ENCODE assay signal across 13 cellular contexts in genomic region chr2:240619506-240620148, GRCh38. TPM values are rescaled to one million over a fixed set of nuclear protein-coding genes. Genes with fewer than 3 reads are reported as not detected.
A peak's percentile ranks its signal among the peaks of the same experiment; 100 is the strongest.
DNase-seq lines count a peak whose midpoint lies in the region; ATAC-seq, FAIRE-seq and TF ChIP-seq lines count a peak whose summit lies in the region.
"Had no signal": no experiment of that assay in that cellular context is flagged by ENCODE, and none has a peak within 500 bp of the region (broad histone marks: within the 10 kb centered on the region; RNA-seq: fewer than 3 reads in every experiment).

No MANE protein-coding gene starts in this region.

- H3K4me3 Mint-ChIP-seq in endodermal cell = no peak overlapping the region

- H3K36me3 ChIP-seq in Peyer's patch (peaks cover 0 to 61% (median 0%) of the 10 kb centered on the region in 3 donors), endodermal cell (ENCODE audit: control insufficient read depth, insufficient read depth, low read length) (no peaks in the 10 kb centered on the region), PC-3 (ENCODE audit: low read depth, low read length) (no peaks in the 10 kb centered on the region)

- no peaks in the 10 kb centered on the region for H3K79me2 ChIP-seq in PC-3 (ENCODE audit: low read length)

- no peak overlapping the region for H3K9ac ChIP-seq in endodermal cell (ENCODE audit: extremely low read depth, low read length, poor library complexity, severe bottlenecking)
- no peak overlapping the region for H3K9ac ChIP-seq in PC-3 (ENCODE audit: low read length)

- peak; percentile 57 for DNase-seq in activated effector memory CD4-positive, alpha-beta T cell treated with anti-CD3 and anti-CD28 coated beads, Interleukin-2, amount 50 U/mL, for 16 hours
- DNase-seq in activated effector memory CD4-positive, alpha-beta T cell treated with Interleukin-2 at 50 U/mL for 16 hours = no peak
- peak in 2 of 3 donors; percentile 43 to 48 for DNase-seq in Peyer's patch
- peak; percentile 22 for DNase-seq in endodermal cell
- DNase-seq in posterior vena cava (ENCODE audit: low spot score) = peak; percentile 64
- no peak for DNase-seq in frontal cortex (ENCODE audit: low spot score in 2 of 2)
- no peak for DNase-seq in NCI-H69 (lab: John Stamatoyannopoulos, UW)
- DNase-seq in PC-3 = no peak
- DNase-seq: activated CD4-positive, alpha-beta T cell treated with anti-CD3 and anti-CD28 coated beads, Interleukin-2, amount 50 U/mL, for 4 hours; stimulated activated CD4-positive, alpha-beta T cell treated with anti-CD3 and anti-CD28 coated beads, Interleukin-2, amount 100 ng/mL, for 48 hours; stimulated activated naive CD4-positive, alpha-beta T cell treated with Interleukin-2 at 50 U/mL for 16 hours had no signal

- 87 to 89% methylated on average over 7 to 19 of the region's 19 CpGs for WGBS in endodermal cell (ENCODE audit: insufficient coverage in 1 of 2, insufficient read length in 1 of 2), 2 experiments

- H3K9me2 ChIP-seq in PC-3 (replicated peaks; ENCODE audit: low read length) = no peaks in the 10 kb centered on the region

- H3K4me2 ChIP-seq in PC-3 (ENCODE audit: low read length) = no peak overlapping the region

- H3F3A ChIP-seq in PC-3 (ENCODE audit: low read length, unreplicated experiment) = no peaks in the 10 kb centered on the region

- H3K4me1 ChIP-seq in Peyer's patch = peaks cover 0 to 18% (median 9%) of the 10 kb centered on the region in 4 donors
- H3K4me1 ChIP-seq in endodermal cell (ENCODE audit: control insufficient read depth, insufficient read depth, low read length) = no peaks in the 10 kb centered on the region
- H3K4me1 ChIP-seq in PC-3 (ENCODE audit: insufficient read depth, low read length) = no peaks in the 10 kb centered on the region

- no peak for TF ChIP-seq POLR2A in Peyer's patch (IDR thresholded peaks at IDR 0.05)

- no peak overlapping the region for H2AFZ ChIP-seq in PC-3 (ENCODE audit: low read length)

- intact Hi-C loops in posterior vena cava (cut with DNase I) (no loop called here), PC-3 (cut with micrococcal nuclease) (no loop called here)

- peaks cover 2% of the 10 kb centered on the region for H3K36me3 Mint-ChIP-seq in endodermal cell (ENCODE audit: low read depth)

- no peak for FAIRE-seq in frontal cortex (lab: Jason Lieb, UNC)
- FAIRE-seq: G401.6 had no signal

- no TSS peak for BruUV-seq in PC-3 (replicated peaks; lab: Mats Ljungman, UMichigan)

- no peaks in the 10 kb centered on the region for H3K4me1 Mint-ChIP-seq in endodermal cell

- CTCF ChIA-PET in PC-3 (lab: Charles Lee) = no interaction called here

- TF ChIP-seq CTCF in Peyer's patch (IDR thresholded peaks at IDR 0.05) = no peak
- TF ChIP-seq CTCF in endodermal cell (conservative IDR thresholded peaks at IDR 0.05) = no peak
- TF ChIP-seq CTCF in PC-3 (conservative IDR thresholded peaks at IDR 0.05; ENCODE audit: low read depth, low read length) = no peak

- POLR2A ChIA-PET in PC-3 (lab: Charles Lee; ENCODE audit: unreplicated experiment) = no interaction called here

- H3K4me3 ChIP-seq in Peyer's patch (no peak overlapping the region), endodermal cell (ENCODE audit: low read length) (no peak overlapping the region), PC-3 (ENCODE audit: low read length) (no peak overlapping the region)
- H3K4me3 ChIP-seq: lung had no signal

- H3K27me3 Mint-ChIP-seq in endodermal cell (ENCODE audit: insufficient read depth) = peaks cover 3% of the 10 kb centered on the region

- H3K9me3 ChIP-seq in Peyer's patch (no peaks in the 10 kb centered on the region), endodermal cell (ENCODE audit: control insufficient read depth, low read length) (peaks cover 37% of the 10 kb centered on the region), PC-3 (ENCODE audit: low read length) (no peaks in the 10 kb centered on the region)

- ATAC-seq in PC-3 = no peak

- H3K27me3 ChIP-seq in Peyer's patch (no peaks in the 10 kb centered on the region), endodermal cell (ENCODE audit: control insufficient read depth, insufficient read depth, low read length, poor library complexity, severe bottlenecking) (no peaks in the 10 kb centered on the region), PC-3 (ENCODE audit: low read length) (no peaks in the 10 kb centered on the region)

- H3K27ac ChIP-seq in Peyer's patch = peak overlapping the region in 2 of 4 donors; percentile 5 to 10
- H3K27ac ChIP-seq in endodermal cell (ENCODE audit: low read depth, low read length) = no peak overlapping the region
- H3K27ac ChIP-seq in PC-3 (ENCODE audit: low read length) = no peak overlapping the region

- H3K27ac Mint-ChIP-seq in endodermal cell = no peak overlapping the region

- H3K9me3 Mint-ChIP-seq in endodermal cell = peaks cover 39% of the 10 kb centered on the region

- no peaks in the 10 kb centered on the region for H4K20me1 ChIP-seq in PC-3 (ENCODE audit: low read length)

RNA-seq across cellular contexts. Expression of gene GPR35, which starts 5.7 kb away (rescaled TPM):
- total RNA-seq in Peyer's patch = 100 to 1,000 TPM in 3 of 4 donors, 10 to 100 TPM in 1; 61.1 to 341 (median 261) TPM
- under 1 TPM; 0.55 to 0.71 TPM for total RNA-seq in endodermal cell
- 0.82 TPM for polyA plus RNA-seq in endodermal cell (2013, experiment 1 of 2)
- polyA plus RNA-seq in endodermal cell (2013, experiment 2 of 2) = 0.75 TPM
- 1 to 10 TPM; 1.2 to 1.8 TPM for total RNA-seq in posterior vena cava
- total RNA-seq in frontal cortex = 0.41 TPM
- total RNA-seq in PC-3 (2014; rRNA removed) = 2.4 and 5.2 TPM in 2 replicates

RNA-seq across cellular contexts. Expression of gene CAPN10, which starts 33.1 kb away (rescaled TPM):
- total RNA-seq in Peyer's patch = 10 to 100 TPM; 48.3 to 96.4 (median 78.9) TPM
- 10 to 100 TPM; 58.9 to 61.9 TPM for total RNA-seq in endodermal cell
- polyA plus RNA-seq in endodermal cell (2013, experiment 1 of 2) = 43.3 TPM
- polyA plus RNA-seq in endodermal cell (2013, experiment 2 of 2) = 41.5 TPM
- total RNA-seq in posterior vena cava = 10 to 100 TPM; 18.6 to 22.6 TPM
- 30.6 TPM for total RNA-seq in frontal cortex
- 32.2 and 40.1 TPM in 2 replicates for total RNA-seq in PC-3 (2014; rRNA removed)

RNA-seq across cellular contexts. Expression of gene RNPEPL1, which starts 51.3 kb away (rescaled TPM):
- total RNA-seq in Peyer's patch (100 to 1,000 TPM in 3 of 4 donors, 10 to 100 TPM in 1; 85.0 to 175 (median 154) TPM), endodermal cell (10 to 100 TPM; 38.4 to 52.4 TPM), posterior vena cava (10 to 100 TPM; 47.1 to 49.3 TPM), frontal cortex (4.5 TPM), PC-3 (2014; rRNA removed) (25.8 and 44.5 TPM in 2 replicates)
- polyA plus RNA-seq in endodermal cell (2013, experiment 1 of 2) = 18.2 TPM
- 18.1 TPM for polyA plus RNA-seq in endodermal cell (2013, experiment 2 of 2)

RNA-seq across cellular contexts. Expression of gene DUSP28, which starts 59.5 kb away (rescaled TPM):
- total RNA-seq in Peyer's patch = 10 to 100 TPM in 1 of 4 donors, 1 to 10 TPM in 3; 4.2 to 10.1 (median 7.1) TPM
- 1 to 10 TPM; 1.4 to 2.8 TPM for total RNA-seq in endodermal cell
- polyA plus RNA-seq in endodermal cell (2013, experiment 1 of 2) = 8.9 TPM
- 6.1 TPM for polyA plus RNA-seq in endodermal cell (2013, experiment 2 of 2)
- 1 to 10 TPM; 2.0 to 2.3 TPM for total RNA-seq in posterior vena cava
- total RNA-seq in frontal cortex = 9.8 TPM
- 8.3 and 11.9 TPM in 2 replicates for total RNA-seq in PC-3 (2014; rRNA removed)

Comparison
In these comparisons a context has a peak if more than half of its experiments do, and no peak if none do; other contexts are left out.
1. DNase-seq: peak in activated effector memory CD4-positive, alpha-beta T cell treated with anti-CD3 and anti-CD28 coated beads, Interleukin-2, amount 50 U/mL, for 16 hours (single experiment), Peyer's patch (2 of 3), endodermal cell (single experiment) and posterior vena cava (single experiment); none in activated effector memory CD4-positive, alpha-beta T cell treated with Interleukin-2 at 50 U/mL for 16 hours (single experiment), frontal cortex (0 of 2), NCI-H69 (single experiment) and PC-3 (single experiment).
2. RNA of gene GPR35, which starts 5.7 kb away (total RNA-seq): 61.1 to 341 TPM in Peyer's patch; 2.4 to 5.2 TPM in PC-3, 1.2 to 1.8 TPM in posterior vena cava, 0.55 to 0.71 TPM in endodermal cell and 0.41 TPM in frontal cortex (single experiment); every median in the first group is over 10 times any median in the second.